ENCODE assay signal across 1 cellular context in genomic region chr20:41031243-41031619, GRCh38.
TF ChIP-seq lines count a peak whose summit lies in the region.

No MANE protein-coding gene starts in this region.

TF ChIP-seq in WTC11, 78 proteins besides CTCF, POLR2A, EP300 and RAD21 (continued from another document):
- TF ChIP-seq ZBTB43 (CRISPR knock-in tag; IDR thresholded peaks at IDR 0.05) (no peak), ESRRA (CRISPR knock-in tag; IDR thresholded peaks at IDR 0.05; ENCODE audit: borderline replicate concordance) (no peak), ERG (CRISPR knock-in tag; IDR thresholded peaks at IDR 0.05) (no peak), GABPB1 (CRISPR knock-in tag; IDR thresholded peaks at IDR 0.05) (no peak)
- TF ChIP-seq, protein P1, sequence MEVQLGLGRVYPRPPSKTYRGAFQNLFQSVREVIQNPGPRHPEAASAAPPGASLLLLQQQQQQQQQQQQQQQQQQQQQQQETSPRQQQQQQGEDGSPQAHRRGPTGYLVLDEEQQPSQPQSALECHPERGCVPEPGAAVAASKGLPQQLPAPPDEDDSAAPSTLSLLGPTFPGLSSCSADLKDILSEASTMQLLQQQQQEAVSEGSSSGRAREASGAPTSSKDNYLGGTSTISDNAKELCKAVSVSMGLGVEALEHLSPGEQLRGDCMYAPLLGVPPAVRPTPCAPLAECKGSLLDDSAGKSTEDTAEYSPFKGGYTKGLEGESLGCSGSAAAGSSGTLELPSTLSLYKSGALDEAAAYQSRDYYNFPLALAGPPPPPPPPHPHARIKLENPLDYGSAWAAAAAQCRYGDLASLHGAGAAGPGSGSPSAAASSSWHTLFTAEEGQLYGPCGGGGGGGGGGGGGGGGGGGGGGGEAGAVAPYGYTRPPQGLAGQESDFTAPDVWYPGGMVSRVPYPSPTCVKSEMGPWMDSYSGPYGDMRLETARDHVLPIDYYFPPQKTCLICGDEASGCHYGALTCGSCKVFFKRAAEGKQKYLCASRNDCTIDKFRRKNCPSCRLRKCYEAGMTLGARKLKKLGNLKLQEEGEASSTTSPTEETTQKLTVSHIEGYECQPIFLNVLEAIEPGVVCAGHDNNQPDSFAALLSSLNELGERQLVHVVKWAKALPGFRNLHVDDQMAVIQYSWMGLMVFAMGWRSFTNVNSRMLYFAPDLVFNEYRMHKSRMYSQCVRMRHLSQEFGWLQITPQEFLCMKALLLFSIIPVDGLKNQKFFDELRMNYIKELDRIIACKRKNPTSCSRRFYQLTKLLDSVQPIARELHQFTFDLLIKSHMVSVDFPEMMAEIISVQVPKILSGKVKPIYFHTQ (CRISPR knock-in tag; IDR thresholded peaks at IDR 0.05) = no peak
TF ChIP-seq in WTC11: peak in this region for 0.
